2 cellular contexts compared by ENCODE assay signal in genomic region chr16:88317619-88317977, GRCh38.
TF ChIP-seq lines count a peak whose summit lies in the region.

No MANE protein-coding gene starts in this region.

TF ChIP-seq in liver, 16 proteins besides CTCF, POLR2A, EP300 and RAD21:
- peak; percentile 87 for TF ChIP-seq REST (IDR thresholded peaks at IDR 0.05)
- peak; percentile 72 for TF ChIP-seq NR2F2 (IDR thresholded peaks at IDR 0.05)
- TF ChIP-seq HNF4G (IDR thresholded peaks at IDR 0.05): no peak

TF ChIP-seq in HepG2, 621 proteins besides CTCF, POLR2A, EP300 and RAD21 (continued from another document):
- TF ChIP-seq ZHX2 (IDR thresholded peaks at IDR 0.05; ENCODE audit: low read depth) (no peak), ZHX2 (CRISPR knock-in tag; IDR thresholded peaks at IDR 0.05; ENCODE audit: borderline replicate concordance) (no peak), SRSF9 (IDR thresholded peaks at IDR 0.05; ENCODE audit: borderline replicate concordance, insufficient read depth, low read depth, low read length, poor library complexity, severe bottlenecking) (no peak), KDM5A (IDR thresholded peaks at IDR 0.05; ENCODE audit: borderline replicate concordance, low read length) (no peak), THAP11 (CRISPR knock-in tag; IDR thresholded peaks at IDR 0.05) (no peak), ISL2 (CRISPR knock-in tag; IDR thresholded peaks at IDR 0.05) (no peak), ESRRA (CRISPR knock-in tag; IDR thresholded peaks at IDR 0.05; ENCODE audit: low read depth) (no peak)
